8 cellular contexts compared by ENCODE assay signal in the genomic region with DNA sequence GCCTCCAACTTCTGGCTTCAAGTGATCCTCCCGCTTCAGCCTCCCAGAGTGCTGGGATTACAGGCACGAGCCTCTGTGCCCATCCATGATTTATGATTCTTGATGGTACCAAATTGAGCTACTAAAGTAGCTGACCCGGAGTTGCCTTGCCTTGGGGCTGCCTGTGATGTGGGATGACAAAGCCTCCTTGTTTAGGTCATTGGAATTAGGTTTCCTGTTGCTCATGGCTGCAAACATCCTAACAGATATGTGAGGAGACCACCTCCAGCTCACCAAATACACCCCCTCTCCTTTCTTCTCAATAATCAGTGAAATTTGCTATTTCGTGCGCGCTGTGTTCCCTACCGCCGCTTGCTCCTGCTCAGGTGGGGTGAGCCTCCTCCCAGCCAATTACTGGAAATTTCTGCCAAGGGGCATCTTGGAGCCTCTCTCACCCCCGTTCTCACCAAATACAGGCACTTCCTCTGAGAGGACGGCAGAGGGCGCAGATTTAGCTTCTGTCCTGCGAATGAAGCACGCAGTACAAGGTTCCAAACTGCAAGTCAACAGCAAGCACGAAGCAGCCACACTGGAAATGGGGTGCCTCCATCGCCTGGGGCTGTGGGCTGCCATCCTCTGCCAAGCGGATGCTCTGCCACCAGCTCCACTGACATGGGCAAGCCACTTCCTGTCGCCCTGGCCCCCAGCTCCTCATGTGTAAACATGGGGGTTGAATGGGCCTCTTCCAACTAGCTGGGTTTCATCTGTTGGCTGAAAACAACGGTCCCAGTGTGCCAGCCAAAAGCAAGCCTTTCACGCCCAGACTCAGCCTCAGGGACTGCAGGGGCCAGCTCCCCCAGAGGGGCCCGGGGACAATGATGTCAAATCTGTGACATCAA.
DNase-seq lines count a peak whose midpoint lies in the region; ATAC-seq and TF ChIP-seq lines count a peak whose summit lies in the region.

No MANE protein-coding gene starts in this region.

- no peaks in the 10 kb centered on the region for H3K27me3 Mint-ChIP-seq in activated naive CD8-positive, alpha-beta T cell treated with anti-CD3 and anti-CD28 coated beads, Interleukin-2, amount 50 U/mL, for 24 hours

- H3K27me3 ChIP-seq in prostate gland (replicated peaks; ENCODE audit: insufficient read depth) (no peaks in the 10 kb centered on the region), uterus (no peaks in the 10 kb centered on the region)

- peak; percentile 25 for DNase-seq in NCI-H1105 treated with DMSO at 0.1 percent for 48 hours (lab: John Stamatoyannopoulos, UW)
- no peak for DNase-seq in NCI-H1105 (lab: John Stamatoyannopoulos, UW)
- peak; percentile 77 for DNase-seq in LoVo (ENCODE audit: low spot score)
- peak; percentile 62 for DNase-seq in T follicular helper cell (ENCODE audit: low read depth)
- peak; percentile 61 for DNase-seq in activated naive CD8-positive, alpha-beta T cell treated with anti-CD3 and anti-CD28 coated beads, Interleukin-2, amount 50 U/mL, for 24 hours
- DNase-seq in cardiac septum (ENCODE audit: low spot score): peak; percentile 41
- peak; percentile 91 for DNase-seq in prostate gland (ENCODE audit: low spot score)
- peak; percentile 46 to 58 for DNase-seq in uterus

- no peaks in the 10 kb centered on the region for H3K9me3 Mint-ChIP-seq in activated naive CD8-positive, alpha-beta T cell treated with anti-CD3 and anti-CD28 coated beads, Interleukin-2, amount 50 U/mL, for 24 hours

- H3K4me3 Mint-ChIP-seq in activated naive CD8-positive, alpha-beta T cell treated with anti-CD3 and anti-CD28 coated beads, Interleukin-2, amount 50 U/mL, for 24 hours: no peak overlapping the region

- H3K36me3 ChIP-seq in prostate gland (no peaks in the 10 kb centered on the region), uterus (no peaks in the 10 kb centered on the region)

- TF ChIP-seq CTCF in prostate gland (IDR thresholded peaks at IDR 0.05): peak; percentile 68 to 91 (median 86)
- peak; percentile 64 to 81 (median 74) for TF ChIP-seq CTCF in uterus (IDR thresholded peaks at IDR 0.05)

- no peak for TF ChIP-seq POLR2A in prostate gland (IDR thresholded peaks at IDR 0.05)
- TF ChIP-seq POLR2A in uterus (IDR thresholded peaks at IDR 0.05): no peak

- no peaks in the 10 kb centered on the region for H3K36me3 Mint-ChIP-seq in activated naive CD8-positive, alpha-beta T cell treated with anti-CD3 and anti-CD28 coated beads, Interleukin-2, amount 50 U/mL, for 24 hours (ENCODE audit: low read depth)

- no peak overlapping the region for H3K27ac Mint-ChIP-seq in activated naive CD8-positive, alpha-beta T cell treated with anti-CD3 and anti-CD28 coated beads, Interleukin-2, amount 50 U/mL, for 24 hours

- peak; percentile 79 for ATAC-seq in activated naive CD8-positive, alpha-beta T cell treated with anti-CD3 and anti-CD28 coated beads, Interleukin-2, amount 50 U/mL, for 24 hours

- H3K4me1 Mint-ChIP-seq in activated naive CD8-positive, alpha-beta T cell treated with anti-CD3 and anti-CD28 coated beads, Interleukin-2, amount 50 U/mL, for 24 hours: peaks cover 27% of the 10 kb centered on the region

- H3K4me3 ChIP-seq in prostate gland (no peak overlapping the region), uterus (no peak overlapping the region)

- intact Hi-C loops in cardiac septum (cut with DNase I): loop anchor here (1.0 to 10.0 kb wide), 3 partner anchors 102 to 145 kb away; a partner anchor contains a TSS
- intact Hi-C loops in prostate gland (cut with DNase I): no loop called here
- intact Hi-C loops in uterus (cut with DNase I; ENCODE audit: low total_unique reads): loop anchor here (5.0 kb wide), 1 partner anchor 100 kb away; a partner anchor contains a TSS

- no peaks in the 10 kb centered on the region for H3K9me3 ChIP-seq in prostate gland
- H3K9me3 ChIP-seq in uterus: no peaks in the 10 kb centered on the region

- peak overlapping the region; percentile 30 to 33 for H3K27ac ChIP-seq in prostate gland
- H3K27ac ChIP-seq in uterus: no peak overlapping the region

- WGBS in prostate gland: 11% methylated on average over 20 of the region's 20 CpGs

- H3K4me1 ChIP-seq in prostate gland (replicated peaks): no peaks in the 10 kb centered on the region
- H3K4me1 ChIP-seq in uterus: no peaks in the 10 kb centered on the region

Comparison
In these comparisons a context has a peak if more than half of its experiments do, and no peak if none do; other contexts are left out.
1. H3K27ac ChIP-seq: peak in prostate gland (2 of 2); none in uterus (0 of 2).